14 cellular contexts compared by ENCODE assay signal in the genomic region with DNA sequence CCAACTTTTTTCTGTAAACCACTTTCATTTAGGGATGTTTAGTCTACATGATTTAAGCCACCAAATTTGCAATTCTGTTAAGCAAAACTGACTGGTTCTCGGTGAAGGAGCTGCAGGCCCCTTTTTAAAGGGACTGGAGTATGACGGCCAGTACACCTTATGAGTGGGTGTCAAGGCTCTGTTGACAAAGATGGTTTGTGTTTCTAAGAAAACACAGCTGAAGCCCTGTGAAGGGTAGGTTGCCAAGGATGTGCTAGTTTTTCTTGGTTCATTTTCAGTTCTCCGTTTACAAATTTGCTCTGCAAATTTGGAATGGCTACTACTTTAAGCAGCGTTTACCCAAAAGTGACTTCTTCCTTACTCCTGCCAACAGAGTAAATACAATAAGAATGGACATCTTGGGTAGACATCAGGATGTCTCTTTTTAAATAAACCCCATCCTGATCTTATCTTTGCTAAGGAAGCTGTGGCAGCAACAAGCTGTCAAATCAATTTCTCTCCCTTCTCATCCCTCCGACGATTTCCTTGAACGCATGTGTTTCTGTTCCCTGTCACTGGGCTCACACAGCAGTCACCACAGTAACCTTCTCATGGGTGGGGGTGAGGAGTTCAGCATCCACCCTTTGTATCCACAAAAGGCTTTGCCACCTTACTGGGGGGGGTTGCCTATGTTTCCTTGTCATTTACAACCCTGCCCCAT. TPM values are rescaled to one million over a fixed set of nuclear protein-coding genes. Genes with fewer than 3 reads are reported as not detected.
DNase-seq lines count a peak whose midpoint lies in the region.
"Had no signal": no experiment of that assay in that cellular context is flagged by ENCODE, and none has a peak within 500 bp of the region (broad histone marks: within the 10 kb centered on the region; RNA-seq: fewer than 3 reads in every experiment).

No MANE protein-coding gene starts in this region.

- intact Hi-C loops in activated T-helper 1 cell treated with anti-CD3 and anti-CD28 coated beads, Interleukin-12 subunit alpha, Interleukin-12 subunit beta, Interleukin-2, Interleukin-4 antibody, amounts not matched to agents 30 ng/mL and 10 ng/mL and 1 ng/mL, durations not matched to agents 14 hours and 24 hours and 36 hours (cut with micrococcal nuclease): no loop called here

- no peak overlapping the region for H3K4me3 Mint-ChIP-seq in activated T-helper 1 cell treated with anti-CD3 and anti-CD28 coated beads, Interleukin-12 subunit alpha, Interleukin-12 subunit beta, Interleukin-2, Interleukin-4 antibody, amounts not matched to agents 30 ng/mL and 10 ng/mL and 1 ng/mL, durations not matched to agents 14 hours and 24 hours and 36 hours
- H3K4me3 Mint-ChIP-seq: CD4-positive, CD25-positive, alpha-beta regulatory T cell; H9 had no signal

- peaks cover 14% of the 10 kb centered on the region for H3K27me3 Mint-ChIP-seq in activated T-helper 1 cell treated with anti-CD3 and anti-CD28 coated beads, Interleukin-12 subunit alpha, Interleukin-12 subunit beta, Interleukin-2, Interleukin-4 antibody, amounts not matched to agents 30 ng/mL and 10 ng/mL and 1 ng/mL, durations not matched to agents 14 hours and 24 hours and 36 hours (ENCODE audit: insufficient read depth)

- no peaks in the 10 kb centered on the region for H3K36me3 Mint-ChIP-seq in activated T-helper 1 cell treated with anti-CD3 and anti-CD28 coated beads, Interleukin-12 subunit alpha, Interleukin-12 subunit beta, Interleukin-2, Interleukin-4 antibody, amounts not matched to agents 30 ng/mL and 10 ng/mL and 1 ng/mL, durations not matched to agents 14 hours and 24 hours and 36 hours (ENCODE audit: low read depth)
- H3K36me3 Mint-ChIP-seq: CD4-positive, CD25-positive, alpha-beta regulatory T cell had no signal

- peak overlapping the region; percentile 64 for H3K27ac ChIP-seq in thymus (ENCODE audit: low read depth)
- H3K27ac ChIP-seq: BLaER1 treated with 17β-estradiol and CSF1 and Interleukin-3, amounts not matched to agents 10 nM and 100 nM had no signal

- H3K4me1 Mint-ChIP-seq in activated T-helper 1 cell treated with anti-CD3 and anti-CD28 coated beads, Interleukin-12 subunit alpha, Interleukin-12 subunit beta, Interleukin-2, Interleukin-4 antibody, amounts not matched to agents 30 ng/mL and 10 ng/mL and 1 ng/mL, durations not matched to agents 14 hours and 24 hours and 36 hours (ENCODE audit: low read depth): peaks cover 12% of the 10 kb centered on the region

- no peaks in the 10 kb centered on the region for H3K9me3 Mint-ChIP-seq in activated T-helper 1 cell treated with anti-CD3 and anti-CD28 coated beads, Interleukin-12 subunit alpha, Interleukin-12 subunit beta, Interleukin-2, Interleukin-4 antibody, amounts not matched to agents 30 ng/mL and 10 ng/mL and 1 ng/mL, durations not matched to agents 14 hours and 24 hours and 36 hours
- H3K9me3 Mint-ChIP-seq: CD4-positive, CD25-positive, alpha-beta regulatory T cell; H9 had no signal

- no peak overlapping the region for H3K4me3 ChIP-seq in thymus (ENCODE audit: low read length)
- H3K4me3 ChIP-seq: BLaER1 treated with 17β-estradiol and CSF1 and Interleukin-3, amounts not matched to agents 10 nM and 100 nM; GM12878 had no signal

- H3K27me3 ChIP-seq in thymus (ENCODE audit: control insufficient read depth, insufficient read depth): no peaks in the 10 kb centered on the region
- H3K27me3 ChIP-seq: BLaER1 treated with 17β-estradiol and CSF1 and Interleukin-3, amounts not matched to agents 10 nM and 100 nM had no signal

- H3K27ac Mint-ChIP-seq in activated T-helper 1 cell treated with anti-CD3 and anti-CD28 coated beads, Interleukin-12 subunit alpha, Interleukin-12 subunit beta, Interleukin-2, Interleukin-4 antibody, amounts not matched to agents 30 ng/mL and 10 ng/mL and 1 ng/mL, durations not matched to agents 14 hours and 24 hours and 36 hours: no peak overlapping the region
- H3K27ac Mint-ChIP-seq: CD4-positive, CD25-positive, alpha-beta regulatory T cell; H9 had no signal

- H3K4me1 ChIP-seq in thymus (ENCODE audit: control insufficient read depth, insufficient read depth, low read length): no peaks in the 10 kb centered on the region

- DNase-seq in NCI-H2196 (lab: John Stamatoyannopoulos, UW; ENCODE audit: unreplicated experiment) (peak; percentile 2), NCI-H2196 treated with DMSO at 0.1 percent for 48 hours (lab: John Stamatoyannopoulos, UW; ENCODE audit: unreplicated experiment) (no peak), SK-N-DZ (ENCODE audit: low spot score) (peak; percentile 64), left kidney (ENCODE audit: low read depth, low spot score) (peak; percentile 80), retina (no peak)
- no peak for DNase-seq in activated T-helper 1 cell treated with anti-CD3 and anti-CD28 coated beads, Interleukin-12 subunit alpha, Interleukin-12 subunit beta, Interleukin-2, Interleukin-4 antibody, amounts not matched to agents 30 ng/mL and 10 ng/mL and 1 ng/mL, durations not matched to agents 14 hours and 24 hours and 36 hours (ENCODE audit: low spot score)
- DNase-seq: ACHN; CD4-positive, CD25-positive, alpha-beta regulatory T cell; DMS79; GOT3; H9 had no signal

- H3K9me3 ChIP-seq in thymus (ENCODE audit: control insufficient read depth): no peaks in the 10 kb centered on the region
- H3K9me3 ChIP-seq: BLaER1 treated with 17β-estradiol and CSF1 and Interleukin-3, amounts not matched to agents 10 nM and 100 nM had no signal

- no peaks in the 10 kb centered on the region for H3K36me3 ChIP-seq in thymus (ENCODE audit: control insufficient read depth, insufficient read depth)
- H3K36me3 ChIP-seq: BLaER1 treated with 17β-estradiol and CSF1 and Interleukin-3, amounts not matched to agents 10 nM and 100 nM had no signal

- 72% methylated on average over 7 of the region's 7 CpGs for WGBS in thymus

RNA-seq across cellular contexts. Expression of gene CMTM8, which starts 58.2 kb away (rescaled TPM):
- 5.8 and 12.5 TPM in 2 replicates for polyA plus RNA-seq in SK-N-DZ (2014; cell fraction: cytosol; rRNA removed)
- 7.6 and 9.6 TPM in 2 replicates for polyA plus RNA-seq in SK-N-DZ (2014; cell fraction: nucleus; rRNA removed)
- polyA plus RNA-seq in thymus: 16.2 TPM
- total RNA-seq in activated T-helper 1 cell treated with anti-CD3 and anti-CD28 coated beads, Interleukin-12 subunit alpha, Interleukin-12 subunit beta, Interleukin-2, Interleukin-4 antibody, amounts not matched to agents 30 ng/mL and 10 ng/mL and 1 ng/mL, durations not matched to agents 14 hours and 24 hours and 36 hours: 5.0 and 5.7 TPM in 2 replicates

Comparison
In these comparisons a context has a peak if more than half of its experiments do, and no peak if none do; other contexts are left out.
1. DNase-seq: peak in NCI-H2196 (single experiment), SK-N-DZ (single experiment) and left kidney (single experiment); none in NCI-H2196 treated with DMSO at 0.1 percent for 48 hours (single experiment), activated T-helper 1 cell treated with anti-CD3 and anti-CD28 coated beads, Interleukin-12 subunit alpha, Interleukin-12 subunit beta, Interleukin-2, Interleukin-4 antibody, amounts not matched to agents 30 ng/mL and 10 ng/mL and 1 ng/mL, durations not matched to agents 14 hours and 24 hours and 36 hours (single experiment) and retina (single experiment).